Comparison of ENCODE assay signal across 9 cellular contexts in genomic region chr6:142850653-142851434, GRCh38.
DNase-seq lines count a peak whose midpoint lies in the region; ATAC-seq and TF ChIP-seq lines count a peak whose summit lies in the region.
"Had no signal": no experiment of that assay in that cellular context is flagged by ENCODE, and none has a peak within 500 bp of the region (broad histone marks: within the 10 kb centered on the region; RNA-seq: fewer than 3 reads in every experiment).

No MANE protein-coding gene starts in this region.

- 62 to 84% methylated on average over 3 of the region's 3 CpGs for WGBS in heart right ventricle, 2 donors

- no peaks in the 10 kb centered on the region for H3K9me3 ChIP-seq in heart right ventricle
- H3K9me3 ChIP-seq: neutrophil had no signal

- peak overlapping the region in 5 of 10 donors; percentile 11 to 52 (median 20) for H3K27ac ChIP-seq in heart right ventricle
- H3K27ac ChIP-seq: neutrophil had no signal

- peak overlapping the region; percentile 72 for H3K4me3 Mint-ChIP-seq in activated naive CD4-positive, alpha-beta T cell treated with anti-CD3 and anti-CD28 coated beads, Interleukin-2, amount 50 U/mL, for 24 hours

- ATAC-seq in HG03457 (IDR thresholded peaks at IDR 0.05; ENCODE audit: unreplicated experiment) = peak; percentile 42
- no peak for ATAC-seq in heart right ventricle

- H3K36me3 ChIP-seq in heart right ventricle = no peaks in the 10 kb centered on the region
- H3K36me3 ChIP-seq: neutrophil had no signal

- no peaks in the 10 kb centered on the region for H3K27me3 ChIP-seq in heart right ventricle
- H3K27me3 ChIP-seq: neutrophil had no signal

- H3K9me3 Mint-ChIP-seq in activated naive CD4-positive, alpha-beta T cell treated with anti-CD3 and anti-CD28 coated beads, Interleukin-2, amount 50 U/mL, for 24 hours = peaks cover 6% of the 10 kb centered on the region

- H3K36me3 Mint-ChIP-seq in activated naive CD4-positive, alpha-beta T cell treated with anti-CD3 and anti-CD28 coated beads, Interleukin-2, amount 50 U/mL, for 24 hours = peaks cover 22% of the 10 kb centered on the region

- H3K27ac Mint-ChIP-seq in activated naive CD4-positive, alpha-beta T cell treated with anti-CD3 and anti-CD28 coated beads, Interleukin-2, amount 50 U/mL, for 24 hours = peak overlapping the region; percentile 90

- intact Hi-C loops in heart right ventricle (cut with DNase I) = no loop called here

- H3K4me3 ChIP-seq in heart right ventricle = no peak overlapping the region

- peak; percentile 54 for DNase-seq in stimulated activated naive CD4-positive, alpha-beta T cell treated with Interleukin-2 at 50 U/mL for 16 hours (lab: John Stamatoyannopoulos, UW)
- DNase-seq in stimulated activated naive CD4-positive, alpha-beta T cell (lab: John Stamatoyannopoulos, UW) = no peak
- peak; percentile 56 for DNase-seq in stimulated activated CD8-positive, alpha-beta memory T cell treated with anti-CD3 and anti-CD28 coated beads, Interleukin-4, amount 100 ng/mL, for 48 hours
- DNase-seq in heart right ventricle (no peak), COR-L47 (lab: John Stamatoyannopoulos, UW) (no peak), SKM-1 (lab: John Stamatoyannopoulos, UW; ENCODE audit: unreplicated experiment) (no peak)

- H3K4me1 Mint-ChIP-seq in activated naive CD4-positive, alpha-beta T cell treated with anti-CD3 and anti-CD28 coated beads, Interleukin-2, amount 50 U/mL, for 24 hours = peaks cover 96% of the 10 kb centered on the region

- peaks cover 16 to 93% (median 64%) of the 10 kb centered on the region in 9 donors for H3K4me1 ChIP-seq in heart right ventricle

- no peaks in the 10 kb centered on the region for H3K27me3 Mint-ChIP-seq in activated naive CD4-positive, alpha-beta T cell treated with anti-CD3 and anti-CD28 coated beads, Interleukin-2, amount 50 U/mL, for 24 hours

- TF ChIP-seq CTCF in heart right ventricle (IDR thresholded peaks at IDR 0.05) = no peak

Comparison
In these comparisons a context has a peak if more than half of its experiments do, and no peak if none do; other contexts are left out.
1. DNase-seq: peak in stimulated activated naive CD4-positive, alpha-beta T cell treated with Interleukin-2 at 50 U/mL for 16 hours (single experiment) and stimulated activated CD8-positive, alpha-beta memory T cell treated with anti-CD3 and anti-CD28 coated beads, Interleukin-4, amount 100 ng/mL, for 48 hours (single experiment); none in stimulated activated naive CD4-positive, alpha-beta T cell (0 of 6), heart right ventricle (0 of 2), COR-L47 (single experiment) and SKM-1 (single experiment).